ENCODE assay signal across 1 cellular context in the genomic region with DNA sequence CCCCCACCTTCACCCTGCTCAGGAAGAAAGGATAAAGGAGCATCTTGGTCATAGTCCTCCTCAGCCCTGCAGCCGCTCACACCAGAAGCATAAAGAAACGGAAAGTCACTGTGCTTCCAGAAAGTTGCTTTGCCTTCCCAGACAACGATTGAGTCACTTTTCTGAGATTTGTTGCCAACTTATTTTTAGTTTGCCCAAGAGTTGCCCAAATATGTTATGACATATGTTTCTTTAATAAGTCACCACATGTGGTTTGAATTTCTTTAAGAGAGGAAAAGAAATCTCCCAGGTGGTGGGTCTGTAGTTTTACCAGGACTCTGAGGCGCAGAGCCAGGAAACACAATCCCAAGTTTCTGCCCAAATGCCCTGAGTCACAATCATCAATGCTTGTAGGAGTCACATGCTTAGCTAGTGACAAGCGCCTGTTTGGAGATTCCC.
TF ChIP-seq lines count a peak whose summit lies in the region.

No MANE protein-coding gene starts in this region.

TF ChIP-seq in GM23338, 12 proteins besides CTCF, POLR2A, EP300 and RAD21:
- TF ChIP-seq, protein P1, sequence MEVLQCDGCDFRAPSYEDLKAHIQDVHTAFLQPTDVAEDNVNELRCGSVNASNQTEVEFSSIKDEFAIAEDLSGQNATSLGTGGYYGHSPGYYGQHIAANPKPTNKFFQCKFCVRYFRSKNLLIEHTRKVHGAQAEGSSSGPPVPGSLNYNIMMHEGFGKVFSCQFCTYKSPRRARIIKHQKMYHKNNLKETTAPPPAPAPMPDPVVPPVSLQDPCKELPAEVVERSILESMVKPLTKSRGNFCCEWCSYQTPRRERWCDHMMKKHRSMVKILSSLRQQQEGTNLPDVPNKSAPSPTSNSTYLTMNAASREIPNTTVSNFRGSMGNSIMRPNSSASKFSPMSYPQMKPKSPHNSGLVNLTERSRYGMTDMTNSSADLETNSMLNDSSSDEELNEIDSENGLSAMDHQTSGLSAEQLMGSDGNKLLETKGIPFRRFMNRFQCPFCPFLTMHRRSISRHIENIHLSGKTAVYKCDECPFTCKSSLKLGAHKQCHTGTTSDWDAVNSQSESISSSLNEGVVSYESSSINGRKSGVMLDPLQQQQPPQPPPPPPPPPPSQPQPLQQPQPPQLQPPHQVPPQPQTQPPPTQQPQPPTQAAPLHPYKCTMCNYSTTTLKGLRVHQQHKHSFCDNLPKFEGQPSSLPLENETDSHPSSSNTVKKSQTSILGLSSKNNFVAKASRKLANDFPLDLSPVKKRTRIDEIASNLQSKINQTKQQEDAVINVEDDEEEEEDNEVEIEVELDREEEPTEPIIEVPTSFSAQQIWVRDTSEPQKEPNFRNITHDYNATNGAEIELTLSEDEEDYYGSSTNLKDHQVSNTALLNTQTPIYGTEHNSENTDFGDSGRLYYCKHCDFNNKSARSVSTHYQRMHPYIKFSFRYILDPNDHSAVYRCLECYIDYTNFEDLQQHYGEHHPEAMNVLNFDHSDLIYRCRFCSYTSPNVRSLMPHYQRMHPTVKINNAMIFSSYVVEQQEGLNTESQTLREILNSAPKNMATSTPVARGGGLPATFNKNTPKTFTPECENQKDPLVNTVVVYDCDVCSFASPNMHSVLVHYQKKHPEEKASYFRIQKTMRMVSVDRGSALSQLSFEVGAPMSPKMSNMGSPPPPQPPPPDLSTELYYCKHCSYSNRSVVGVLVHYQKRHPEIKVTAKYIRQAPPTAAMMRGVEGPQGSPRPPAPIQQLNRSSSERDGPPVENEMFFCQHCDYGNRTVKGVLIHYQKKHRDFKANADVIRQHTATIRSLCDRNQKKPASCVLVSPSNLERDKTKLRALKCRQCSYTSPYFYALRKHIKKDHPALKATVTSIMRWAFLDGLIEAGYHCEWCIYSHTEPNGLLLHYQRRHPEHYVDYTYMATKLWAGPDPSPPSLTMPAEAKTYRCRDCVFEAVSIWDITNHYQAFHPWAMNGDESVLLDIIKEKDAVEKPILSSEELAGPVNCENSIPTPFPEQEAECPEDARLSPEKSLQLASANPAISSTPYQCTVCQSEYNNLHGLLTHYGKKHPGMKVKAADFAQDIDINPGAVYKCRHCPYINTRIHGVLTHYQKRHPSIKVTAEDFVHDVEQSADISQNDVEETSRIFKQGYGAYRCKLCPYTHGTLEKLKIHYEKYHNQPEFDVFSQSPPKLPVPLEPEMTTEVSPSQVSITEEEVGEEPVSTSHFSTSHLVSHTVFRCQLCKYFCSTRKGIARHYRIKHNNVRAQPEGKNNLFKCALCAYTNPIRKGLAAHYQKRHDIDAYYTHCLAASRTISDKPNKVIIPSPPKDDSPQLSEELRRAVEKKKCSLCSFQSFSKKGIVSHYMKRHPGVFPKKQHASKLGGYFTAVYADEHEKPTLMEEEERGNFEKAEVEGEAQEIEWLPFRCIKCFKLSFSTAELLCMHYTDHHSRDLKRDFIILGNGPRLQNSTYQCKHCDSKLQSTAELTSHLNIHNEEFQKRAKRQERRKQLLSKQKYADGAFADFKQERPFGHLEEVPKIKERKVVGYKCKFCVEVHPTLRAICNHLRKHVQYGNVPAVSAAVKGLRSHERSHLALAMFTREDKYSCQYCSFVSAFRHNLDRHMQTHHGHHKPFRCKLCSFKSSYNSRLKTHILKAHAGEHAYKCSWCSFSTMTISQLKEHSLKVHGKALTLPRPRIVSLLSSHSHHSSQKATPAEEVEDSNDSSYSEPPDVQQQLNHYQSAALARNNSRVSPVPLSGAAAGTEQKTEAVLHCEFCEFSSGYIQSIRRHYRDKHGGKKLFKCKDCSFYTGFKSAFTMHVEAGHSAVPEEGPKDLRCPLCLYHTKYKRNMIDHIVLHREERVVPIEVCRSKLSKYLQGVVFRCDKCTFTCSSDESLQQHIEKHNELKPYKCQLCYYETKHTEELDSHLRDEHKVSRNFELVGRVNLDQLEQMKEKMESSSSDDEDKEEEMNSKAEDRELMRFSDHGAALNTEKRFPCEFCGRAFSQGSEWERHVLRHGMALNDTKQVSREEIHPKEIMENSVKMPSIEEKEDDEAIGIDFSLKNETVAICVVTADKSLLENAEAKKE (CRISPR knock-in tag; IDR thresholded peaks at IDR 0.05): no peak
- TF ChIP-seq JUNB (IDR thresholded peaks at IDR 0.05; ENCODE audit: unreplicated experiment) (no peak), POLR2AphosphoS5 (IDR thresholded peaks at IDR 0.05; ENCODE audit: low read depth) (no peak), ZNF331 (CRISPR knock-in tag; IDR thresholded peaks at IDR 0.05; ENCODE audit: low read depth) (no peak), ZNF114 (CRISPR knock-in tag; IDR thresholded peaks at IDR 0.05) (no peak), NANOG (IDR thresholded peaks at IDR 0.05; ENCODE audit: borderline replicate concordance) (no peak), STAT1 (IDR thresholded peaks at IDR 0.05; ENCODE audit: unreplicated experiment) (no peak), CREB1 (CRISPR knock-in tag; IDR thresholded peaks at IDR 0.05; ENCODE audit: low read depth) (no peak), EZH2phosphoT487 (IDR thresholded peaks at IDR 0.05; ENCODE audit: unreplicated experiment) (no peak), EZH2 (IDR thresholded peaks at IDR 0.05; ENCODE audit: low read depth, unreplicated experiment) (no peak)
- TF ChIP-seq, protein P2, sequence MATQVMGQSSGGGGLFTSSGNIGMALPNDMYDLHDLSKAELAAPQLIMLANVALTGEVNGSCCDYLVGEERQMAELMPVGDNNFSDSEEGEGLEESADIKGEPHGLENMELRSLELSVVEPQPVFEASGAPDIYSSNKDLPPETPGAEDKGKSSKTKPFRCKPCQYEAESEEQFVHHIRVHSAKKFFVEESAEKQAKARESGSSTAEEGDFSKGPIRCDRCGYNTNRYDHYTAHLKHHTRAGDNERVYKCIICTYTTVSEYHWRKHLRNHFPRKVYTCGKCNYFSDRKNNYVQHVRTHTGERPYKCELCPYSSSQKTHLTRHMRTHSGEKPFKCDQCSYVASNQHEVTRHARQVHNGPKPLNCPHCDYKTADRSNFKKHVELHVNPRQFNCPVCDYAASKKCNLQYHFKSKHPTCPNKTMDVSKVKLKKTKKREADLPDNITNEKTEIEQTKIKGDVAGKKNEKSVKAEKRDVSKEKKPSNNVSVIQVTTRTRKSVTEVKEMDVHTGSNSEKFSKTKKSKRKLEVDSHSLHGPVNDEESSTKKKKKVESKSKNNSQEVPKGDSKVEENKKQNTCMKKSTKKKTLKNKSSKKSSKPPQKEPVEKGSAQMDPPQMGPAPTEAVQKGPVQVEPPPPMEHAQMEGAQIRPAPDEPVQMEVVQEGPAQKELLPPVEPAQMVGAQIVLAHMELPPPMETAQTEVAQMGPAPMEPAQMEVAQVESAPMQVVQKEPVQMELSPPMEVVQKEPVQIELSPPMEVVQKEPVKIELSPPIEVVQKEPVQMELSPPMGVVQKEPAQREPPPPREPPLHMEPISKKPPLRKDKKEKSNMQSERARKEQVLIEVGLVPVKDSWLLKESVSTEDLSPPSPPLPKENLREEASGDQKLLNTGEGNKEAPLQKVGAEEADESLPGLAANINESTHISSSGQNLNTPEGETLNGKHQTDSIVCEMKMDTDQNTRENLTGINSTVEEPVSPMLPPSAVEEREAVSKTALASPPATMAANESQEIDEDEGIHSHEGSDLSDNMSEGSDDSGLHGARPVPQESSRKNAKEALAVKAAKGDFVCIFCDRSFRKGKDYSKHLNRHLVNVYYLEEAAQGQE (IDR thresholded peaks at IDR 0.05; ENCODE audit: unreplicated experiment): no peak
- TF ChIP-seq, protein P3, sequence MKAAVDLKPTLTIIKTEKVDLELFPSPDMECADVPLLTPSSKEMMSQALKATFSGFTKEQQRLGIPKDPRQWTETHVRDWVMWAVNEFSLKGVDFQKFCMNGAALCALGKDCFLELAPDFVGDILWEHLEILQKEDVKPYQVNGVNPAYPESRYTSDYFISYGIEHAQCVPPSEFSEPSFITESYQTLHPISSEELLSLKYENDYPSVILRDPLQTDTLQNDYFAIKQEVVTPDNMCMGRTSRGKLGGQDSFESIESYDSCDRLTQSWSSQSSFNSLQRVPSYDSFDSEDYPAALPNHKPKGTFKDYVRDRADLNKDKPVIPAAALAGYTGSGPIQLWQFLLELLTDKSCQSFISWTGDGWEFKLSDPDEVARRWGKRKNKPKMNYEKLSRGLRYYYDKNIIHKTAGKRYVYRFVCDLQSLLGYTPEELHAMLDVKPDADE (IDR thresholded peaks at IDR 0.05): no peak
